In genomic region chr9:113589890-113590289, GRCh38 we compare ENCODE assay signal across 8 cellular contexts.
DNase-seq lines count a peak whose midpoint lies in the region; ATAC-seq lines count a peak whose summit lies in the region.

No MANE protein-coding gene starts in this region.

- peak; percentile 20 for ATAC-seq in left lobe of liver
- no peak for ATAC-seq in HG03571 (IDR thresholded peaks at IDR 0.05; ENCODE audit: unreplicated experiment)
- ATAC-seq in HG02623 (IDR thresholded peaks at IDR 0.05; ENCODE audit: unreplicated experiment), result no peak

- DNase-seq in ACHN (peak; percentile 58), H4 (ENCODE audit: low spot score) (peak; percentile 42), adipocyte (ENCODE audit: low read depth) (peak; percentile 59), left lobe of liver (ENCODE audit: low spot score) (no peak), midbrain (lab: John Stamatoyannopoulos, UW) (no peak), T-helper 9 cell (no peak)

- peak overlapping the region; percentile 35 for H3K9ac ChIP-seq in adipocyte (ENCODE audit: low read length)

- H3K4me3 ChIP-seq in adipocyte (ENCODE audit: low read length), result no peak overlapping the region

- in situ Hi-C loops in ACHN (cut with HindIII; ENCODE audit: low pct_ligation_motif_present, low pct_unique_long_range_greater_than_20kb, low sequenced_read_pairs), result no loop called here

- peaks cover 6% of the 10 kb centered on the region for H3K36me3 ChIP-seq in adipocyte (ENCODE audit: control insufficient read depth, insufficient read depth, low read length, severe bottlenecking)

- peaks cover 24% of the 10 kb centered on the region for H3K4me1 ChIP-seq in adipocyte (ENCODE audit: control insufficient read depth, insufficient read depth, low read length)

- no peaks in the 10 kb centered on the region for H3K9me3 ChIP-seq in adipocyte (ENCODE audit: control insufficient read depth, low read length)

- no peaks in the 10 kb centered on the region for H3K27me3 ChIP-seq in adipocyte (replicated peaks; ENCODE audit: control insufficient read depth, insufficient read depth, low read length)

Comparison
In these comparisons a context has a peak if more than half of its experiments do, and no peak if none do; other contexts are left out.
1. DNase-seq: peak in ACHN (single experiment), H4 (single experiment) and adipocyte (single experiment); none in left lobe of liver (single experiment), midbrain (single experiment) and T-helper 9 cell (single experiment).